ENCODE assay signal across 8 cellular contexts in the genomic region with DNA sequence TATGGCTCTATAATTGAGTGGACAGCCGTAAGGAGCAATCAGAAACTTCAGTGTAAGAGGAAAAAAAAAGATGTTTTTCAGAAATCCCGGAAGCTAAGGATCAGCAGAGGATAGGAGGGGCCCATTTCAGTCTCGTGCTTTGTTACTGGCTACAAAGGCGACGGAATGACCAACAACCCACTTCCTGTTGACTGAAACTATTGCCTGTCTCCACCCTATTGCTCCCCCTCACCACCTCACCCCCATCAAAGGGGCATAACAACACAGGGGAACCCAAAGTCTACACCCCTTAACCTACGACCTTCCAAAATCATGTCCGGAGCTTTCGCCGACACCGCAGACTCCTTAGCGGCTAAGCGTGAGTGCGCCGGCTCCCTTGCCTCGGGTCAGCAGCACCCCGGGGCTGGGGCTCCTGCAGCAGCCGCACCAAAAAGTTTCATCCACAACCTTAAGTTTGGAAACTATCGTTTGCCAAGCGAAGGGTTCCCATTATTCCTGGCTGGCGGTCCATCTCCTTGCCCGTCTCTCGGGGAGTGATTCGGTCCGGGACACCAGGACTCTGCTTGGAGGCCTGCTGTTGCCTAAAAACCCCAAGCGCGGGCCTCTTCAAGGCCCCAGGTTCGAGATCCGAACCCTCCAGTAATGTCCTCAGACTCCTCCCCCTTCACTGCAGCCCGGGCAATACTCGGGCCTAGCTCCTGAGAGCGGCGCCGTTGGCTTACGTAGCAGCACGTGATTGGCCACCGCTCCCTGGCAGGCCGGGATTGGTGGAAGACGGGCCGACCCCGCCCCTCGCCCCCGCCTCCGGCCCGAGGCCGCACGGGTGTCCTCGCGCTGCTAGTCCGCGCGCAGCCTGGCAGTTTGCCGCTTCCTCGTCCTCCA. TPM values are rescaled to one million over a fixed set of nuclear protein-coding genes. Genes with fewer than 3 reads are reported as not detected.
DNase-seq lines count a peak whose midpoint lies in the region; ATAC-seq and TF ChIP-seq lines count a peak whose summit lies in the region.

A gene (plus strand): TSS at position 840 of the 882 bp plus-strand sequence. CDS start 53 bp downstream, outside the sequence.

- H3K4me1 Mint-ChIP-seq in HFFc6 (ENCODE audit: low read depth): peaks cover 53% of the 10 kb centered on the region
- H3K4me1 Mint-ChIP-seq in activated naive CD4-positive, alpha-beta T cell treated with anti-CD3 and anti-CD28 coated beads, Interleukin-2, amount 10 ng/mL, durations not matched to agents 7 days and 5 days: peaks cover 66% of the 10 kb centered on the region

- peak within 1 kb of the TSS; percentile 100 for H3K4me3 Mint-ChIP-seq in HFFc6
- H3K4me3 Mint-ChIP-seq in activated naive CD4-positive, alpha-beta T cell treated with anti-CD3 and anti-CD28 coated beads, Interleukin-2, amount 10 ng/mL, durations not matched to agents 7 days and 5 days: peak within 1 kb of the TSS; percentile 97

- peak within 1 kb of the TSS; percentile 97 for H3K9ac ChIP-seq in SK-N-MC (ENCODE audit: insufficient read length)

- H3K9me3 ChIP-seq in SK-N-MC (ENCODE audit: low read depth, low read length) (no peaks in the 10 kb centered on the region), gastroesophageal sphincter (no peaks in the 10 kb centered on the region), neutrophil (no peaks in the 10 kb centered on the region)

- TF ChIP-seq CTCF in HFFc6 (IDR thresholded peaks at IDR 0.05) (no peak), NB4 (IDR thresholded peaks at IDR 0.05; ENCODE audit: low read depth, low read length) (no peak), gastroesophageal sphincter (IDR thresholded peaks at IDR 0.05) (no peak), neutrophil (IDR thresholded peaks at IDR 0.05) (peak; percentile 49)

- no peaks in the 10 kb centered on the region; the same call in 1 of the 2 replicates for H3K27me3 Mint-ChIP-seq in HFFc6 (ENCODE audit: insufficient read depth)
- H3K27me3 Mint-ChIP-seq in activated naive CD4-positive, alpha-beta T cell treated with anti-CD3 and anti-CD28 coated beads, Interleukin-2, amount 10 ng/mL, durations not matched to agents 7 days and 5 days: no peaks in the 10 kb centered on the region

- H3K27ac ChIP-seq in SK-N-MC (peak within 1 kb of the TSS; percentile 87), gastroesophageal sphincter (peak within 1 kb of the TSS; percentile 87 to 97 (median 96)), neutrophil (peak within 1 kb of the TSS; percentile 91), substantia nigra (ENCODE audit: low read depth, low read length, poor library complexity, severe bottlenecking) (peak within 1 kb of the TSS; percentile 95)

- DNase-seq in GM04503 (ENCODE audit: low read depth): peak; percentile 85
- DNase-seq in HFFc6: peak; percentile 98
- peak; percentile 99 for DNase-seq in NB4 (ENCODE audit: low read depth)
- DNase-seq in SK-N-MC (ENCODE audit: low read depth, low spot score): peak; percentile 75
- DNase-seq in activated naive CD4-positive, alpha-beta T cell treated with anti-CD3 and anti-CD28 coated beads, Interleukin-2, amount 10 ng/mL, durations not matched to agents 7 days and 5 days: peak; percentile 99
- DNase-seq in substantia nigra (lab: John Stamatoyannopoulos, UW): peak; percentile 79 to 99 (median 97)

- H3K27ac Mint-ChIP-seq in HFFc6: peak within 1 kb of the TSS; percentile 100
- peak within 1 kb of the TSS; percentile 100 for H3K27ac Mint-ChIP-seq in activated naive CD4-positive, alpha-beta T cell treated with anti-CD3 and anti-CD28 coated beads, Interleukin-2, amount 10 ng/mL, durations not matched to agents 7 days and 5 days

- CTCF ChIA-PET in activated naive CD4-positive, alpha-beta T cell treated with anti-CD3 and anti-CD28 coated beads, Interleukin-2, amount 10 ng/mL, durations not matched to agents 7 days and 5 days (lab: Charles Lee): interaction anchor here (0.7 to 2.8 kb wide), 4 partner anchors 17 to 250 kb away, joined by 3 to 12 read pairs (median 4); a partner anchor contains a TSS

- peaks cover 0 to 62% (median 10%) of the 10 kb centered on the region in 3 donors for H3K4me1 ChIP-seq in gastroesophageal sphincter
- H3K4me1 ChIP-seq in neutrophil (ENCODE audit: control insufficient read depth in 1 of 2, insufficient read depth in 1 of 2, low read depth in 1 of 2, low read length in 1 of 2): peaks cover 45 to 52% of the 10 kb centered on the region in 2 experiments

- TF ChIP-seq EP300 in gastroesophageal sphincter (IDR thresholded peaks at IDR 0.05): no peak

- 0% methylated on average over 12 to 14 of the region's 53 CpGs for WGBS in gastroesophageal sphincter (ENCODE audit: low coverage in 1 of 2), 2 donors

- no peaks in the 10 kb centered on the region for H3K9me3 Mint-ChIP-seq in HFFc6
- H3K9me3 Mint-ChIP-seq in activated naive CD4-positive, alpha-beta T cell treated with anti-CD3 and anti-CD28 coated beads, Interleukin-2, amount 10 ng/mL, durations not matched to agents 7 days and 5 days: no peaks in the 10 kb centered on the region

- no peaks in the 10 kb centered on the region for H3K36me3 ChIP-seq in SK-N-MC (ENCODE audit: insufficient read depth, low read length)
- no peaks in the 10 kb centered on the region for H3K36me3 ChIP-seq in gastroesophageal sphincter
- no peaks in the 10 kb centered on the region for H3K36me3 ChIP-seq in neutrophil

- peak; percentile 97 for ATAC-seq in gastroesophageal sphincter

- H3K27me3 ChIP-seq in gastroesophageal sphincter (no peaks in the 10 kb centered on the region), neutrophil (no peaks in the 10 kb centered on the region)

- peaks cover 3% of the 10 kb centered on the region; the same call in 1 of the 2 replicates for H3K36me3 Mint-ChIP-seq in HFFc6 (ENCODE audit: low read depth)
- peaks cover 25% of the 10 kb centered on the region for H3K36me3 Mint-ChIP-seq in activated naive CD4-positive, alpha-beta T cell treated with anti-CD3 and anti-CD28 coated beads, Interleukin-2, amount 10 ng/mL, durations not matched to agents 7 days and 5 days

- TF ChIP-seq POLR2A in NB4 (IDR thresholded peaks at IDR 0.05; ENCODE audit: extremely low read depth, insufficient read length) (peak; percentile 99), gastroesophageal sphincter (IDR thresholded peaks at IDR 0.05) (peak in 1 of 2 donors; percentile 85)

- H3K4me3 ChIP-seq in NB4 (ENCODE audit: low read depth, low read length) (peak within 1 kb of the TSS; percentile 94), SK-N-MC (peak within 1 kb of the TSS; percentile 98), gastroesophageal sphincter (peak within 1 kb of the TSS; percentile 75 to 91), neutrophil (ENCODE audit: low read depth in 1 of 2, low read length in 1 of 2) (peak within 1 kb of the TSS; percentile 78 to 88)

RNA-seq across cellular contexts. Expression of the gene that starts here (rescaled TPM):
- 10 to 100 TPM; 41.9 to 52.5 (median 44.6) TPM for total RNA-seq in HFFc6 (2021; fragmentation: NEBNext Ultra II Directional; extraction: Animal tissue kit (Norgen Biotek cat#: 25700))
- 10 to 100 TPM; 41.4 to 52.8 (median 42.2) TPM for total RNA-seq in gastroesophageal sphincter

Comparison
In these comparisons a context has a peak if more than half of its experiments do, and no peak if none do; other contexts are left out.
1. Peak in every context shown above with its lines: DNase-seq, ATAC-seq, H3K4me3 ChIP-seq and H3K27ac ChIP-seq.